Comparison of ENCODE assay signal across 15 cellular contexts in the genomic region with DNA sequence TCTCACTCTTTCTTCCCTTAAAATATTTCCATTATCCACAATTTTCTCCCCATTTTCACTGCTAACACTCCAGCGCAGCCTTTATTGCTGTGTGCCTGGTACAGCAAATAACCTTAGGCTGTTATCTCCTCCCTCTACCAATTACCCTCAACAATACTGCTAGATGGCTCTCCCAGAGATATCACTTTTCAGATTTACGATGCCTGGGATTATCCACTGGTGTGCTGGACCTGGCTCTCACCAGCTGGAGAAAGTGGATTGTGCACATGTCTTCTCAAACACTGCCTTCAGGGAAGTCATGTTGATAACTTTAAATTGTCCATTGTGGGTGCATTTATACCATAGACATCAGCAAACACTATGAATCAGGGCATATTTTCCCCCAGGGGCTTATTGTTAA.
"Had no signal": no experiment of that assay in that cellular context is flagged by ENCODE, and none has a peak within 500 bp of the region (broad histone marks: within the 10 kb centered on the region; RNA-seq: fewer than 3 reads in every experiment).

No MANE protein-coding gene starts in this region.

- H3K27ac ChIP-seq: gastrocnemius medialis, heart left ventricle, neutrophil, parathyroid adenoma, thyroid gland had no signal

- H3K27ac Mint-ChIP-seq: activated naive CD8-positive, alpha-beta T cell treated with anti-CD3 and anti-CD28 coated beads, Interleukin-2, amount 50 U/mL, for 24 hours; activated T-helper 17 cell treated with anti-CD3 and anti-CD28 coated beads, Interleukin-2, amount 50 U/mL, for 72 hours; naive thymus-derived CD8-positive, alpha-beta T cell; stimulated activated memory B cell treated with anti-CD40 and anti-IgM and Interleukin-4, amounts not matched to agents 10 μg/mL and 1 μg/mL and 100 μg/mL, for 72 hours had no signal

- H3K9me3 Mint-ChIP-seq: activated naive CD8-positive, alpha-beta T cell treated with anti-CD3 and anti-CD28 coated beads, Interleukin-2, amount 50 U/mL, for 24 hours; activated T-helper 17 cell treated with anti-CD3 and anti-CD28 coated beads, Interleukin-2, amount 50 U/mL, for 72 hours; naive thymus-derived CD8-positive, alpha-beta T cell; stimulated activated memory B cell treated with anti-CD40 and anti-IgM and Interleukin-4, amounts not matched to agents 10 μg/mL and 1 μg/mL and 100 μg/mL, for 72 hours had no signal

- H3K36me3 Mint-ChIP-seq: naive thymus-derived CD8-positive, alpha-beta T cell; stimulated activated memory B cell treated with anti-CD40 and anti-IgM and Interleukin-4, amounts not matched to agents 10 μg/mL and 1 μg/mL and 100 μg/mL, for 72 hours had no signal

- ATAC-seq: activated naive CD8-positive, alpha-beta T cell treated with anti-CD3 and anti-CD28 coated beads, Interleukin-2, amount 50 U/mL, for 24 hours; activated T-helper 17 cell treated with anti-CD3 and anti-CD28 coated beads, Interleukin-2, amount 50 U/mL, for 72 hours; gastrocnemius medialis; heart left ventricle; left lobe of liver; naive thymus-derived CD8-positive, alpha-beta T cell; stimulated activated memory B cell treated with anti-CD40 and anti-IgM and Interleukin-4, amounts not matched to agents 10 μg/mL and 1 μg/mL and 100 μg/mL, for 72 hours had no signal

- H3K27me3 ChIP-seq: gastrocnemius medialis, heart left ventricle, neutrophil, thyroid gland had no signal

- DNase-seq: activated CD4-positive, CD25-positive, alpha-beta regulatory T cell treated with anti-CD3 and anti-CD28 coated beads, Interleukin-2, amount 50 U/mL, for 72 hours; activated naive CD4-positive, alpha-beta T cell treated with Interleukin-2 at 50 U/mL for 16 hours; activated naive CD8-positive, alpha-beta T cell treated with anti-CD3 and anti-CD28 coated beads, Interleukin-2, amount 50 U/mL, for 24 hours; aorta; cortex of kidney; effector CD4-positive, alpha-beta T cell; gastrocnemius medialis; heart left ventricle; naive thymus-derived CD8-positive, alpha-beta T cell; thyroid gland had no signal

- H3K4me1 ChIP-seq: gastrocnemius medialis, heart left ventricle, parathyroid adenoma, thyroid gland had no signal
